In genomic region chr13:112449545-112449930, GRCh38 we compare ENCODE assay signal across 24 cellular contexts.
"Had no signal": no experiment of that assay in that cellular context is flagged by ENCODE, and none has a peak within 500 bp of the region (broad histone marks: within the 10 kb centered on the region; RNA-seq: fewer than 3 reads in every experiment).

No MANE protein-coding gene starts in this region.

- H3K27ac ChIP-seq: adrenal gland, ascending aorta, breast epithelium, coronary artery, heart left ventricle, lower lobe of right lung, testis, upper lobe of left lung, WERI-Rb-1 had no signal

- H3K27ac Mint-ChIP-seq: activated naive CD8-positive, alpha-beta T cell; activated T-helper 2 cell treated with anti-CD3 and anti-CD28 coated beads, Interferon-gamma antibody, Interleukin-2, Interleukin-4, amounts not matched to agents 10 μg/mL and 5 μg/mL and 100 μg/mL, durations not matched to agents 14 hours and 24 hours and 36 hours; mesothelial cell of epicardium; nephron; stimulated activated memory B cell treated with anti-CD40 and anti-IgM and Interleukin-4, amounts not matched to agents 10 μg/mL and 1 μg/mL and 100 μg/mL, for 72 hours; T-cell had no signal

- H3K36me3 Mint-ChIP-seq: activated naive CD8-positive, alpha-beta T cell; mesothelial cell of epicardium; stimulated activated memory B cell treated with anti-CD40 and anti-IgM and Interleukin-4, amounts not matched to agents 10 μg/mL and 1 μg/mL and 100 μg/mL, for 72 hours; T-cell had no signal

- H3K27me3 ChIP-seq: ascending aorta, testis had no signal

- H3K9me3 Mint-ChIP-seq: activated T-helper 2 cell treated with anti-CD3 and anti-CD28 coated beads, Interferon-gamma antibody, Interleukin-2, Interleukin-4, amounts not matched to agents 10 μg/mL and 5 μg/mL and 100 μg/mL, durations not matched to agents 14 hours and 24 hours and 36 hours; mesothelial cell of epicardium; nephron; stimulated activated memory B cell treated with anti-CD40 and anti-IgM and Interleukin-4, amounts not matched to agents 10 μg/mL and 1 μg/mL and 100 μg/mL, for 72 hours; T-cell had no signal

- H3K9me3 ChIP-seq: adrenal gland, ascending aorta, breast epithelium, heart left ventricle, lower lobe of right lung, testis, upper lobe of left lung had no signal

- H3K4me3 ChIP-seq: adrenal gland, ascending aorta, breast epithelium, coronary artery, heart left ventricle, lower lobe of right lung, testis, upper lobe of left lung had no signal

- H3K4me1 Mint-ChIP-seq: mesothelial cell of epicardium; stimulated activated memory B cell treated with anti-CD40 and anti-IgM and Interleukin-4, amounts not matched to agents 10 μg/mL and 1 μg/mL and 100 μg/mL, for 72 hours; T-cell had no signal

- H3K4me3 Mint-ChIP-seq: activated naive CD8-positive, alpha-beta T cell; mesothelial cell of epicardium; nephron; stimulated activated memory B cell treated with anti-CD40 and anti-IgM and Interleukin-4, amounts not matched to agents 10 μg/mL and 1 μg/mL and 100 μg/mL, for 72 hours; T-cell had no signal

- ATAC-seq: heart left ventricle; lower lobe of right lung; sciatic nerve; stimulated activated memory B cell treated with anti-CD40 and anti-IgM and Interleukin-4, amounts not matched to agents 10 μg/mL and 1 μg/mL and 100 μg/mL, for 72 hours; T-cell had no signal

- H3K36me3 ChIP-seq: adrenal gland, ascending aorta, breast epithelium, heart left ventricle, lower lobe of right lung, upper lobe of left lung, WERI-Rb-1 had no signal

- H3K4me1 ChIP-seq: adrenal gland, ascending aorta, breast epithelium, heart left ventricle, lower lobe of right lung, testis, upper lobe of left lung had no signal

- DNase-seq: activated CD4-positive, alpha-beta T cell treated with anti-CD3 and anti-CD28 coated beads, Interleukin-2, amount 50 U/mL, for 1 hour; activated CD4-positive, CD25-positive, alpha-beta regulatory T cell treated with anti-CD3 and anti-CD28 coated beads, Interleukin-2, amount 50 U/mL, for 72 hours; activated naive CD4-positive, alpha-beta T cell; activated T-cell treated with anti-CD3 and anti-CD28 coated beads, Interleukin-2, amount 50 U/mL, for 1 hour; lower lobe of right lung; nucleus accumbens; SIG-M5; small intestine; stimulated activated CD4-positive, alpha-beta T cell treated with anti-CD3 and anti-CD28 coated beads, Interleukin-15, amount 100 ng/mL, for 24 hours; testis; WERI-Rb-1 had no signal
